28 cellular contexts compared by ENCODE assay signal in the genomic region with DNA sequence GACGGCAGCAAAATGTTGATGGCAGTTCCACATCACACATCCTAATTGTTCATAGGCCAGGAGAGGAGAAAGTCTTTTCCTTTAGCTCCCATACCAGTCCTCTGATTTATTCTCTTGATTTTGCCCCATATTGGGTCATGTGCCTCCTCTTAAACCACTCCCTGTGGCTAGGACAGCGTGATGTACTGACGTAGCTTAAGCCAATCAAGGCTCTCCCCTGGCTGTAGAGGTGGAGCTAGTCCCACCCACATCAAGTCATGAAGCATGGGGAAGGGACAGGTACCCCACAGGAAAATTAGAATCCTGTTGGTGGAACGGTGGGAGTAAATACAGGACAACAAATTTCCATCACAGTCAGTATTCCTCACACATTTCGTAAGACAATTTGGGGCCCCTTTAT.
"Had no signal": no experiment of that assay in that cellular context is flagged by ENCODE, and none has a peak within 500 bp of the region (broad histone marks: within the 10 kb centered on the region; RNA-seq: fewer than 3 reads in every experiment).

No MANE protein-coding gene starts in this region.

- H3K9ac ChIP-seq: KMS-11 had no signal

- FAIRE-seq: astrocyte, TTC549 had no signal

- H3K9me3 Mint-ChIP-seq: activated CD4-positive, alpha-beta memory T cell treated with anti-CD3 and anti-CD28 coated beads for 36 hours; activated CD4-positive, alpha-beta T cell treated with anti-CD3 and anti-CD28 coated beads, Interleukin-2, amount 10 ng/mL, durations not matched to agents 7 days and 5 days; activated naive CD4-positive, alpha-beta T cell treated with anti-CD3 and anti-CD28 coated beads, Interleukin-2, amount 50 U/mL, for 72 hours; activated naive CD8-positive, alpha-beta T cell treated with anti-CD3 and anti-CD28 coated beads, Interleukin-2, amount 50 U/mL, for 24 hours; activated T-cell treated with anti-CD3 and anti-CD28 coated beads, Interleukin-2, amount 50 U/mL, for 4 hours; brain; T-cell had no signal

- H3K27ac ChIP-seq: KMS-11, SK-N-MC had no signal

- H3K4me1 Mint-ChIP-seq: activated CD4-positive, alpha-beta T cell treated with anti-CD3 and anti-CD28 coated beads, Interleukin-2, amount 10 ng/mL, durations not matched to agents 7 days and 5 days; activated naive CD8-positive, alpha-beta T cell treated with anti-CD3 and anti-CD28 coated beads, Interleukin-2, amount 50 U/mL, for 24 hours; T-cell had no signal

- H3K4me3 ChIP-seq: SK-N-MC had no signal

- H3K27me3 Mint-ChIP-seq: activated CD4-positive, alpha-beta memory T cell treated with anti-CD3 and anti-CD28 coated beads for 36 hours; activated CD4-positive, alpha-beta T cell treated with anti-CD3 and anti-CD28 coated beads, Interleukin-2, amount 10 ng/mL, durations not matched to agents 7 days and 5 days; activated naive CD8-positive, alpha-beta T cell treated with anti-CD3 and anti-CD28 coated beads, Interleukin-2, amount 50 U/mL, for 24 hours; brain; T-cell had no signal

- ATAC-seq: activated naive CD4-positive, alpha-beta T cell treated with anti-CD3 and anti-CD28 coated beads, Interleukin-2, amount 50 U/mL, for 72 hours; activated naive CD8-positive, alpha-beta T cell treated with anti-CD3 and anti-CD28 coated beads, Interleukin-2, amount 50 U/mL, for 24 hours; activated T-cell treated with anti-CD3 and anti-CD28 coated beads, Interleukin-2, amount 50 U/mL, for 4 hours; Panc1; Right ventricle myocardium inferior; T-cell had no signal

- H3K4me3 Mint-ChIP-seq: activated CD4-positive, alpha-beta memory T cell treated with anti-CD3 and anti-CD28 coated beads for 36 hours; activated CD4-positive, alpha-beta T cell treated with anti-CD3 and anti-CD28 coated beads, Interleukin-2, amount 10 ng/mL, durations not matched to agents 7 days and 5 days; activated naive CD8-positive, alpha-beta T cell treated with anti-CD3 and anti-CD28 coated beads, Interleukin-2, amount 50 U/mL, for 24 hours; activated T-cell treated with anti-CD3 and anti-CD28 coated beads, Interleukin-2, amount 50 U/mL, for 4 hours; brain; T-cell had no signal

- H3K4me2 ChIP-seq: KMS-11 had no signal

- DNase-seq: activated CD4-positive, alpha-beta memory T cell treated with anti-CD3 and anti-CD28 coated beads for 36 hours; activated CD4-positive, alpha-beta T cell treated with anti-CD3 and anti-CD28 coated beads, Interleukin-2, amount 10 ng/mL, durations not matched to agents 7 days and 5 days; activated CD4-positive, CD25-positive, alpha-beta regulatory T cell; activated CD8-positive, alpha-beta memory T cell treated with anti-CD3 and anti-CD28 coated beads for 24 hours; activated effector memory CD4-positive, alpha-beta T cell treated with anti-CD3 and anti-CD28 coated beads, Interleukin-2, amount 50 U/mL, for 16 hours; activated naive CD4-positive, alpha-beta T cell treated with Interleukin-2 at 50 U/mL for 16 hours; activated naive CD8-positive, alpha-beta T cell treated with anti-CD3 and anti-CD28 coated beads, Interleukin-2, amount 50 U/mL, for 24 hours; activated T-cell treated with anti-CD3 and anti-CD28 coated beads, Interleukin-2, amount 50 U/mL, for 4 hours; amygdala; NCI-H1105 treated with DMSO at 0.1 percent for 48 hours; NCI-H1436 treated with DMSO at 0.1 percent for 48 hours; NCI-H187; NCI-H2081; NCI-H510A treated with DMSO at 0.1 percent for 48 hours; NCI-H69; OCI-M1; RPMI8226; T-cell; T-helper 2 cell; T1000 had no signal

- H3K27ac Mint-ChIP-seq: activated CD4-positive, alpha-beta memory T cell treated with anti-CD3 and anti-CD28 coated beads for 36 hours; activated CD4-positive, alpha-beta T cell treated with anti-CD3 and anti-CD28 coated beads, Interleukin-2, amount 10 ng/mL, durations not matched to agents 7 days and 5 days; activated naive CD4-positive, alpha-beta T cell treated with anti-CD3 and anti-CD28 coated beads, Interleukin-2, amount 50 U/mL, for 72 hours; activated naive CD8-positive, alpha-beta T cell treated with anti-CD3 and anti-CD28 coated beads, Interleukin-2, amount 50 U/mL, for 24 hours; brain; T-cell had no signal
